ENCODE assay signal across 10 cellular contexts in the genomic region with DNA sequence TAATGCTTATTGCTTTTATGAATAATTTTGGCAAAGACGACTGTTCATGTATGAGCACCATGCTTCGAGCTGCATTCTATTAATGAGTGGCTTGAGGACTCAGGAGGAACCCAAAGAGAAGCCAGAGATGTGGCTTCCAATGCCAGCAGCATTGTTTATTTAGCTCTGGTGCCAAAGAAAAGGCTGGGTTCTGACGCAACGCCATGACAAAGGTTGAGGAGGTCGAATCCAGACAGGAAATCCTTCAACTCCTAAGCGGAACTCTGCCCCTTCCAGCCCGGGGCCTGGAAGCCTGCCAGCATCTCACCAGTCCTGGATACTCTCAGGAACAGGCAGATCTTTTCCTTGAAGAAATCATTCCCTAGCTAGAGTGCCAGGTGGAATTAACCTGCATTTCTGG.
DNase-seq lines count a peak whose midpoint lies in the region; ATAC-seq and TF ChIP-seq lines count a peak whose summit lies in the region.
"Had no signal": no experiment of that assay in that cellular context is flagged by ENCODE, and none has a peak within 500 bp of the region (broad histone marks: within the 10 kb centered on the region; RNA-seq: fewer than 3 reads in every experiment).

No MANE protein-coding gene starts in this region.

- DNase-seq in LNCaP clone FGC (ENCODE audit: low read depth) (peak; percentile 94), brain microvascular endothelial cell (peak; percentile 37), kidney glomerular epithelial cell (lab: John Stamatoyannopoulos, UW) (peak; percentile 58), tibial nerve (ENCODE audit: low spot score in 2 of 2) (peak; percentile 68 to 70), hippocampal formation (lab: John Stamatoyannopoulos, UW) (no peak), NOMO-1 treated with dmso at 0.1 percent for 144 hours (lab: John Stamatoyannopoulos, UW; ENCODE audit: unreplicated experiment) (no peak)
- DNase-seq in stimulated activated CD4-positive, alpha-beta T cell treated with anti-CD3 and anti-CD28 coated beads, Interleukin-4, amount 100 ng/mL, for 24 hours, result no peak
- DNase-seq: MV-4-11, T-helper 2 cell had no signal

- H3K36me3 ChIP-seq in brain microvascular endothelial cell (replicated peaks), result no peaks in the 10 kb centered on the region
- no peaks in the 10 kb centered on the region for H3K36me3 ChIP-seq in tibial nerve

- H3K4me3 ChIP-seq in LNCaP clone FGC (ENCODE audit: low read depth, low read length) (no peak overlapping the region), brain microvascular endothelial cell (ENCODE audit: low read depth, low read length) (no peak overlapping the region), tibial nerve (no peak overlapping the region)

- no peaks in the 10 kb centered on the region for H3K9me3 ChIP-seq in tibial nerve

- no peak for TF ChIP-seq POLR2A in tibial nerve (IDR thresholded peaks at IDR 0.05)

- ATAC-seq in HG03460 (IDR thresholded peaks at IDR 0.05; ENCODE audit: unreplicated experiment), result no peak

- WGBS in tibial nerve, 2 donors, result 29 to 30% methylated on average over 7 of the region's 7 CpGs

- peaks cover 0 to 82% (median 39%) of the 10 kb centered on the region in 4 donors for H3K4me1 ChIP-seq in tibial nerve

- H3K27ac ChIP-seq in brain microvascular endothelial cell (no peak overlapping the region), tibial nerve (peak overlapping the region in 3 of 4 donors; percentile 5 to 54 (median 18))

- TF ChIP-seq CTCF in LNCaP clone FGC (IDR thresholded peaks at IDR 0.05; ENCODE audit: control insufficient read depth, extremely low read depth, insufficient read depth) (no peak), brain microvascular endothelial cell (IDR thresholded peaks at IDR 0.05; ENCODE audit: low read depth, low read length, missing control alignments) (no peak), tibial nerve (IDR thresholded peaks at IDR 0.05) (no peak)

- in situ Hi-C loops in brain microvascular endothelial cell (cut with HindIII; ENCODE audit: low pct_ligation_motif_present, low sequenced_read_pairs), result loop anchor here (10.0 kb wide), 1 partner anchor 150 kb away; no protein-coding TSS in a partner anchor

- TF ChIP-seq EP300 in tibial nerve (IDR thresholded peaks at IDR 0.05), result peak in 1 of 2 donors; percentile 85

- H3K27me3 ChIP-seq in brain microvascular endothelial cell (replicated peaks) (no peaks in the 10 kb centered on the region), tibial nerve (no peaks in the 10 kb centered on the region)

Comparison
In these comparisons a context has a peak if more than half of its experiments do, and no peak if none do; other contexts are left out.
1. DNase-seq: peak in LNCaP clone FGC (single experiment), brain microvascular endothelial cell (single experiment), kidney glomerular epithelial cell (single experiment) and tibial nerve (2 of 2); none in hippocampal formation (0 of 2), stimulated activated CD4-positive, alpha-beta T cell treated with anti-CD3 and anti-CD28 coated beads, Interleukin-4, amount 100 ng/mL, for 24 hours (single experiment) and NOMO-1 treated with dmso at 0.1 percent for 144 hours (single experiment).